31 cellular contexts compared by ENCODE assay signal in genomic region chr12:63894132-63894531, GRCh38. TPM values are rescaled to one million over a fixed set of nuclear protein-coding genes. Genes with fewer than 3 reads are reported as not detected.
DNase-seq lines count a peak whose midpoint lies in the region; ATAC-seq, FAIRE-seq and TF ChIP-seq lines count a peak whose summit lies in the region.
"Had no signal": no experiment of that assay in that cellular context is flagged by ENCODE, and none has a peak within 500 bp of the region (broad histone marks: within the 10 kb centered on the region; RNA-seq: fewer than 3 reads in every experiment).

No MANE protein-coding gene starts in this region.

- H3K9me3 ChIP-seq in K562 (replicated peaks; ENCODE audit: control insufficient read depth, insufficient read depth, low read depth, low read length) (no peaks in the 10 kb centered on the region), upper lobe of right lung (no peaks in the 10 kb centered on the region)
- H3K9me3 ChIP-seq: breast epithelium, HAP-1, right lobe of liver had no signal

- no peaks in the 10 kb centered on the region for H3K9me1 ChIP-seq in K562 (ENCODE audit: control insufficient read depth, insufficient read depth, low read length)

- ATAC-seq in K562 = no peak
- ATAC-seq in upper lobe of right lung = peak; percentile 53
- ATAC-seq in HG03521 (IDR thresholded peaks at IDR 0.05; ENCODE audit: unreplicated experiment) = no peak
- no peak for ATAC-seq in activated CD8-positive, alpha-beta memory T cell treated with anti-CD3 and anti-CD28 coated beads, Interleukin-2, amount 10 ng/mL, durations not matched to agents 7 days and 5 days
- ATAC-seq in HG03469 (IDR thresholded peaks at IDR 0.05; ENCODE audit: unreplicated experiment) = no peak
- ATAC-seq: activated T-cell treated with anti-CD3 and anti-CD28 coated beads, Interleukin-2, amount 50 U/mL, for 4 hours; left cardiac atrium had no signal

- H3K4me3 ChIP-seq in K562 = no peak overlapping the region
- H3K4me3 ChIP-seq in upper lobe of right lung = no peak overlapping the region
- H3K4me3 ChIP-seq: breast epithelium, HAP-1, hepatocyte, neural progenitor cell, right lobe of liver had no signal

- no peak for TF ChIP-seq EP300 in K562 (IDR thresholded peaks at IDR 0.05; ENCODE audit: low read length)

- DNase-seq in HFFc6 (no peak), NOMO-1 (lab: John Stamatoyannopoulos, UW; ENCODE audit: unreplicated experiment in 2 of 2) (peak; percentile 80 to 94), K562 (ENCODE audit: extremely low read depth in 1 of 4, low spot score in 3 of 4) (no peak), upper lobe of right lung (no peak)
- no peak for DNase-seq in activated CD8-positive, alpha-beta memory T cell treated with anti-CD3 and anti-CD28 coated beads, Interleukin-2, amount 10 ng/mL, durations not matched to agents 7 days and 5 days
- DNase-seq: activated CD4-positive, alpha-beta T cell treated with anti-CD3 and anti-CD28 coated beads for 48 hours; activated naive CD4-positive, alpha-beta T cell; activated T-cell treated with anti-CD3 and anti-CD28 coated beads, Interleukin-2, amount 50 U/mL, for 4 hours; amniotic stem cell; CD4-positive, CD25-positive, alpha-beta regulatory T cell; effector memory CD4-positive, alpha-beta T cell; erythroblast; left cardiac atrium; NCI-H2081; NCI-H2227 treated with DMSO at 0.1 percent for 48 hours; right lobe of liver; stimulated activated CD4-positive, alpha-beta T cell treated with anti-CD3 and anti-CD28 coated beads, Interleukin-12 subunit alpha, Interleukin-12 subunit beta, amount 100 ng/mL, for 4 hours; stimulated activated CD4-positive, alpha-beta T cell treated with anti-CD3 and anti-CD28 coated beads, Interleukin-4, amount 100 ng/mL, for 1 hour; substantia nigra had no signal

- H3K4me1 ChIP-seq in K562 (replicated peaks in 1 of 2; ENCODE audit: control insufficient read depth in 2 of 2, insufficient read depth in 2 of 2, low read length in 2 of 2) (no peaks in the 10 kb centered on the region; a peak in 1 of 5 replicates), upper lobe of right lung (no peaks in the 10 kb centered on the region)
- H3K4me1 ChIP-seq: breast epithelium had no signal

- no peak overlapping the region for H3K4me3 Mint-ChIP-seq in HFFc6
- H3K4me3 Mint-ChIP-seq in activated CD8-positive, alpha-beta memory T cell treated with anti-CD3 and anti-CD28 coated beads, Interleukin-2, amount 10 ng/mL, durations not matched to agents 7 days and 5 days = no peak overlapping the region
- H3K4me3 Mint-ChIP-seq: activated T-cell treated with anti-CD3 and anti-CD28 coated beads, Interleukin-2, amount 50 U/mL, for 4 hours; memory B cell; neural progenitor cell; type B pancreatic cell had no signal

- no TSS peak for BruUV-seq in K562 (replicated peaks; lab: Mats Ljungman, UMichigan)

- no peak for TF ChIP-seq CTCF in HFFc6 (IDR thresholded peaks at IDR 0.05)
- no peak for TF ChIP-seq CTCF in K562 (IDR thresholded peaks at IDR 0.05 in 2 of 3, conservative IDR thresholded peaks at IDR 0.05 in 1 of 3; ENCODE audit: insufficient read depth in 2 of 3, low read depth in 1 of 3, low read length in 3 of 3)
- no peak for TF ChIP-seq CTCF in upper lobe of right lung (IDR thresholded peaks at IDR 0.05)

- no peak for FAIRE-seq in K562 (lab: Jason Lieb, UNC)
- FAIRE-seq: D721Med, frontal cortex, GM18507 had no signal

- H3K27ac Mint-ChIP-seq in HFFc6 = peak overlapping the region; percentile 29; the same call in 1 of the 2 replicates
- H3K27ac Mint-ChIP-seq in activated CD8-positive, alpha-beta memory T cell treated with anti-CD3 and anti-CD28 coated beads, Interleukin-2, amount 10 ng/mL, durations not matched to agents 7 days and 5 days = no peak overlapping the region
- H3K27ac Mint-ChIP-seq: CD4-positive, CD25-positive, alpha-beta regulatory T cell; memory B cell; neural progenitor cell; type B pancreatic cell had no signal

- H3K27ac ChIP-seq in K562 (ENCODE audit: extremely low read depth, low read depth, low read length) (no peak overlapping the region), upper lobe of right lung (no peak overlapping the region)
- H3K27ac ChIP-seq: breast epithelium, hepatocyte, neural progenitor cell, right lobe of liver, VCaP had no signal

- intact Hi-C loops in K562 (cut with micrococcal nuclease) (no loop called here), upper lobe of right lung (cut with DNase I) (no loop called here)

- no peak for TF ChIP-seq POLR2A in K562 (conservative IDR thresholded peaks at IDR 0.05)

- H4K20me1 ChIP-seq in K562 (replicated peaks; ENCODE audit: control insufficient read depth, insufficient read depth, low read length) = no peaks in the 10 kb centered on the region

- no peak overlapping the region for H3K9ac ChIP-seq in K562 (ENCODE audit: insufficient read depth in 1 of 2, low read depth in 2 of 2, low read length in 2 of 2)
- H3K9ac ChIP-seq: neural progenitor cell had no signal

- no peaks in the 10 kb centered on the region for H3K79me2 ChIP-seq in K562 (ENCODE audit: control insufficient read depth, insufficient read depth, low read length)

- CTCF ChIA-PET in K562 (lab: Yijun Ruan, JAX; ENCODE audit: low intra/inter-chr PET ratio) = no interaction called here
- CTCF ChIA-PET in activated CD8-positive, alpha-beta memory T cell treated with anti-CD3 and anti-CD28 coated beads, Interleukin-2, amount 10 ng/mL, durations not matched to agents 7 days and 5 days (lab: Charles Lee) = no interaction called here

- H3K9me3 Mint-ChIP-seq in HFFc6 = no peaks in the 10 kb centered on the region
- H3K9me3 Mint-ChIP-seq in activated CD8-positive, alpha-beta memory T cell treated with anti-CD3 and anti-CD28 coated beads, Interleukin-2, amount 10 ng/mL, durations not matched to agents 7 days and 5 days (ENCODE audit: low read depth) = no peaks in the 10 kb centered on the region
- H3K9me3 Mint-ChIP-seq: activated T-cell treated with anti-CD3 and anti-CD28 coated beads, Interleukin-2, amount 50 U/mL, for 4 hours; memory B cell; type B pancreatic cell had no signal

- H2AFZ ChIP-seq in K562 (ENCODE audit: low read depth, low read length) = no peak overlapping the region
- H2AFZ ChIP-seq: hepatocyte, neural progenitor cell had no signal

- in situ Hi-C loops in K562 (cut with MboI) = no loop called here

- H3K36me3 ChIP-seq in K562 (ENCODE audit: control insufficient read depth, insufficient read depth, low read length) (no peaks in the 10 kb centered on the region), upper lobe of right lung (no peaks in the 10 kb centered on the region)
- H3K36me3 ChIP-seq: breast epithelium, HAP-1, neural progenitor cell, right lobe of liver had no signal

- H3K27me3 Mint-ChIP-seq in HFFc6 (ENCODE audit: insufficient read depth) = no peaks in the 10 kb centered on the region; the same call in 1 of the 2 replicates
- H3K27me3 Mint-ChIP-seq in activated CD8-positive, alpha-beta memory T cell treated with anti-CD3 and anti-CD28 coated beads, Interleukin-2, amount 10 ng/mL, durations not matched to agents 7 days and 5 days = peaks cover 3% of the 10 kb centered on the region
- H3K27me3 Mint-ChIP-seq: type B pancreatic cell had no signal

- POLR2A ChIA-PET in K562 (lab: Yijun Ruan, JAX) = no interaction called here

- peaks cover 63% of the 10 kb centered on the region for H3K4me1 Mint-ChIP-seq in HFFc6 (ENCODE audit: low read depth)
- peaks cover 9% of the 10 kb centered on the region for H3K4me1 Mint-ChIP-seq in activated CD8-positive, alpha-beta memory T cell treated with anti-CD3 and anti-CD28 coated beads, Interleukin-2, amount 10 ng/mL, durations not matched to agents 7 days and 5 days
- H3K4me1 Mint-ChIP-seq: CD4-positive, CD25-positive, alpha-beta regulatory T cell; memory B cell had no signal

- H3K4me2 ChIP-seq in K562 (ENCODE audit: insufficient read depth, low read length) = no peak overlapping the region
- H3K4me2 ChIP-seq: hepatocyte, neural progenitor cell had no signal

- TF ChIP-seq RAD21 in K562 (CRISPR knock-in tag; conservative IDR thresholded peaks at IDR 0.05 in 1 of 2, IDR thresholded peaks at IDR 0.05 in 1 of 2) = no peak

- WGBS in K562 (ENCODE audit: insufficient coverage, low coverage, missing lambda C conversion rate) = 0% methylated on average over 3 of the region's 3 CpGs

- H3K27me3 ChIP-seq in K562 (ENCODE audit: control insufficient read depth in 2 of 2, insufficient read depth in 2 of 2, low read length in 2 of 2) = peaks cover 0 to 9% of the 10 kb centered on the region in 2 experiments; a peak in 2 of 5 replicates
- no peaks in the 10 kb centered on the region for H3K27me3 ChIP-seq in upper lobe of right lung
- H3K27me3 ChIP-seq: breast epithelium, hepatocyte, neural progenitor cell, right lobe of liver had no signal

- peaks cover 19% of the 10 kb centered on the region for H3K36me3 Mint-ChIP-seq in HFFc6 (ENCODE audit: low read depth)
- H3K36me3 Mint-ChIP-seq in activated CD8-positive, alpha-beta memory T cell treated with anti-CD3 and anti-CD28 coated beads, Interleukin-2, amount 10 ng/mL, durations not matched to agents 7 days and 5 days = no peaks in the 10 kb centered on the region
- H3K36me3 Mint-ChIP-seq: CD4-positive, CD25-positive, alpha-beta regulatory T cell; memory B cell; type B pancreatic cell had no signal

TF ChIP-seq in K562, 482 proteins besides CTCF, POLR2A, EP300 and RAD21 (continues in another document):
- peak; percentile 21; the same call in 1 of the 2 replicates for TF ChIP-seq CEBPB (tag; IDR thresholded peaks at IDR 0.05)

RNA-seq across cellular contexts. Expression of gene SRGAP1, which starts 49.6 kb away (rescaled TPM):
- 10 to 100 TPM; 35.7 to 45.8 (median 40.9) TPM for total RNA-seq in HFFc6 (2021; fragmentation: NEBNext Ultra II Directional; extraction: Animal tissue kit (Norgen Biotek cat#: 25700))
- 0.12 and 1.4 TPM in 2 replicates for total RNA-seq in K562 (2011; cell fraction: chromatin; rRNA removed; ENCODE audit: low replicate concordance)
- total RNA-seq in K562 (2011; cell fraction: nucleolus; rRNA removed) = not detected in 2 replicates
- under 0.01 and 0.08 TPM in 2 replicates for total RNA-seq in K562 (2011; cell fraction: nucleoplasm; rRNA removed)
- total RNA-seq in K562 (2014; rRNA removed) (not detected in 2 replicates), K562 (2014; rRNA removed; fragmentation: Illumina TruSeq; extraction: Trizol) (0.03 TPM in 1 of 2 replicates, not detected in the other), K562 (2015; rRNA removed; fragmentation: Illumina TruSeq; extraction: Trizol) (not detected in 2 replicates), K562 (2021) (0.09 and 0.27 TPM in 2 replicates), upper lobe of right lung (11.4 TPM)
- polyA plus RNA-seq in K562 (2011; rRNA removed) (0.03 and 0.13 TPM in 2 replicates), K562 (2014; fragmentation: Illumina TruSeq; extraction: Trizol) (0.04 TPM in 2 replicates), K562 (2014; fragmentation: Nextera tagmentation; extraction: Ambion mirVana) (under 1 TPM; 0.01 to 0.03 TPM), K562 (2014; rRNA removed) (0.01 TPM in 1 of 2 replicates, not detected in the other)
- 0.03 TPM in 1 of 2 replicates, not detected in the other for polyA plus RNA-seq in K562 (2011; cell fraction: cytosol; rRNA removed)
- 0.04 and 0.06 TPM in 2 replicates for polyA plus RNA-seq in K562 (2011; cell fraction: nucleus; rRNA removed)
- polyA plus RNA-seq in K562 (2012) = 0.01 and 0.14 TPM in 2 replicates
- 0.11 and 0.12 TPM in 2 replicates for polyA minus RNA-seq in K562 (2011; rRNA and poly(A)+ RNA removed)
- polyA minus RNA-seq in K562 (2011; cell fraction: cytosol; rRNA and poly(A)+ RNA removed) = not detected in 2 replicates
- polyA minus RNA-seq in K562 (2011; cell fraction: nucleus; rRNA and poly(A)+ RNA removed) = 0.78 TPM in 1 of 2 replicates, not detected in the other
- total RNA-seq in activated CD8-positive, alpha-beta memory T cell treated with anti-CD3 and anti-CD28 coated beads, Interleukin-2, amount 10 ng/mL, durations not matched to agents 7 days and 5 days = under 1 TPM in 1 of 2 experiments, not detected in 1; 0.14 TPM
- total RNA-seq: CD4-positive, CD25-positive, alpha-beta regulatory T cell had no signal

Comparison
In these comparisons a context has a peak if more than half of its experiments do, and no peak if none do; other contexts are left out.
1. DNase-seq: peak in NOMO-1 (2 of 2); none in HFFc6 (single experiment), K562 (0 of 4), upper lobe of right lung (single experiment) and activated CD8-positive, alpha-beta memory T cell treated with anti-CD3 and anti-CD28 coated beads, Interleukin-2, amount 10 ng/mL, durations not matched to agents 7 days and 5 days (single experiment).